In genomic region chr21:15604424-15604823, GRCh38 we compare ENCODE assay signal across 14 cellular contexts.
DNase-seq lines count a peak whose midpoint lies in the region; ATAC-seq and TF ChIP-seq lines count a peak whose summit lies in the region.
"Had no signal": no experiment of that assay in that cellular context is flagged by ENCODE, and none has a peak within 500 bp of the region (broad histone marks: within the 10 kb centered on the region; RNA-seq: fewer than 3 reads in every experiment).

No MANE protein-coding gene starts in this region.

- intact Hi-C loops in prostate gland (cut with DNase I): no loop called here

- H3K4me3 ChIP-seq in BJ (ENCODE audit: low read depth, low read length) (no peak overlapping the region), lung (no peak overlapping the region), prostate gland (no peak overlapping the region)
- H3K4me3 ChIP-seq: heart left ventricle, smooth muscle cell had no signal

- WGBS in lung, 2 donors: 29 to 66% methylated on average over 2 of the region's 2 CpGs
- WGBS in prostate gland: 44% methylated on average over 2 of the region's 2 CpGs

- H3K9me3 ChIP-seq in lung (ENCODE audit: control insufficient read depth in 2 of 2, insufficient read depth in 1 of 2, low read length in 1 of 2) (no peaks in the 10 kb centered on the region), prostate gland (no peaks in the 10 kb centered on the region)
- H3K9me3 ChIP-seq: heart left ventricle had no signal

- TF ChIP-seq POLR2A in prostate gland (IDR thresholded peaks at IDR 0.05): no peak

- H3K27ac ChIP-seq in lung (ENCODE audit: low read depth in 1 of 2, low read length in 1 of 2) (no peak overlapping the region), prostate gland (no peak overlapping the region)
- H3K27ac ChIP-seq: C4-2B, heart left ventricle, VCaP had no signal

- H3K4me1 ChIP-seq in lung (ENCODE audit: control insufficient read depth in 2 of 2, insufficient read depth in 2 of 2, low read length in 2 of 2): no peaks in the 10 kb centered on the region
- no peaks in the 10 kb centered on the region for H3K4me1 ChIP-seq in prostate gland (replicated peaks)
- H3K4me1 ChIP-seq: heart left ventricle had no signal

- POLR2A ChIA-PET in BJ (lab: Charles Lee): no interaction called here

- TF ChIP-seq CTCF in BJ (IDR thresholded peaks at IDR 0.05; ENCODE audit: insufficient read depth, low read depth, low read length): no peak
- no peak for TF ChIP-seq CTCF in lung (IDR thresholded peaks at IDR 0.05; ENCODE audit: control extremely low read depth, extremely low read depth)
- TF ChIP-seq CTCF in prostate gland (IDR thresholded peaks at IDR 0.05): no peak

- DNase-seq in BJ (ENCODE audit: low read depth) (peak; percentile 61), LHCN-M2 (ENCODE audit: low read depth) (peak; percentile 74), dermis microvascular lymphatic vessel endothelial cell (ENCODE audit: low read depth in 2 of 2) (peak; percentile 48 to 63), lung (ENCODE audit: low spot score) (peak; percentile 55), NCI-H748 (lab: John Stamatoyannopoulos, UW; ENCODE audit: unreplicated experiment) (no peak), prostate gland (ENCODE audit: low spot score) (no peak)
- DNase-seq: activated T-cell treated with anti-CD3 and anti-CD28 coated beads, Interleukin-2, amount 50 U/mL, for 4 hours; heart left ventricle; NCI-H2107 had no signal

- no peaks in the 10 kb centered on the region for H3K27me3 ChIP-seq in BJ (ENCODE audit: control insufficient read depth, insufficient read depth, low read length)
- no peaks in the 10 kb centered on the region for H3K27me3 ChIP-seq in lung (ENCODE audit: control insufficient read depth, insufficient read depth)
- no peaks in the 10 kb centered on the region for H3K27me3 ChIP-seq in prostate gland (replicated peaks; ENCODE audit: insufficient read depth)

- ATAC-seq in lung (ENCODE audit: insufficient read depth, low FRiP score) (peak; percentile 76), GM18498 (IDR thresholded peaks at IDR 0.05; ENCODE audit: unreplicated experiment) (no peak), GM21717 (IDR thresholded peaks at IDR 0.05; ENCODE audit: unreplicated experiment) (no peak)
- ATAC-seq: activated T-cell treated with anti-CD3 and anti-CD28 coated beads, Interleukin-2, amount 50 U/mL, for 4 hours; heart left ventricle had no signal

- H3K36me3 ChIP-seq in BJ (ENCODE audit: control insufficient read depth, insufficient read depth, low read length): no peaks in the 10 kb centered on the region
- no peaks in the 10 kb centered on the region for H3K36me3 ChIP-seq in lung (ENCODE audit: control insufficient read depth in 2 of 2, insufficient read depth in 2 of 2, low read length in 2 of 2)
- H3K36me3 ChIP-seq in prostate gland: no peaks in the 10 kb centered on the region
- H3K36me3 ChIP-seq: heart left ventricle had no signal

- CTCF ChIA-PET in BJ (lab: Yijun Ruan, JAX): interaction anchor here (1.0 to 1.4 kb wide), 2 partner anchors 91 to 1222 kb away, joined by 3 to 4 read pairs; partner anchors contain the start of gene HSPA13

Comparison
In these comparisons a context has a peak if more than half of its experiments do, and no peak if none do; other contexts are left out.
1. DNase-seq: peak in BJ (single experiment), LHCN-M2 (single experiment), dermis microvascular lymphatic vessel endothelial cell (2 of 2) and lung (single experiment); none in NCI-H748 (single experiment) and prostate gland (single experiment).